Comparison of ENCODE assay signal across 10 cellular contexts in genomic region chr9:33329117-33329563, GRCh38. TPM values are rescaled to one million over a fixed set of nuclear protein-coding genes. Genes with fewer than 3 reads are reported as not detected.
DNase-seq lines count a peak whose midpoint lies in the region; ATAC-seq and TF ChIP-seq lines count a peak whose summit lies in the region.
"Had no signal": no experiment of that assay in that cellular context is flagged by ENCODE, and none has a peak within 500 bp of the region (broad histone marks: within the 10 kb centered on the region; RNA-seq: fewer than 3 reads in every experiment).

No MANE protein-coding gene starts in this region.

- no peaks in the 10 kb centered on the region for H3K79me2 ChIP-seq in neural progenitor cell (ENCODE audit: low read depth)

- no peak overlapping the region for H2AFZ ChIP-seq in neural progenitor cell (replicated peaks)

- TF ChIP-seq POLR2A in GM18505 (IDR thresholded peaks at IDR 0.05; ENCODE audit: borderline replicate concordance, extremely low read depth, insufficient read depth, insufficient read length): no peak

- H3K9me3 Mint-ChIP-seq in neural progenitor cell: no peaks in the 10 kb centered on the region

- no peak overlapping the region for H3K27ac Mint-ChIP-seq in neural progenitor cell
- H3K27ac Mint-ChIP-seq: activated naive CD8-positive, alpha-beta T cell had no signal

- H3K4me3 ChIP-seq in skeletal muscle tissue (ENCODE audit: low read length in 3 of 3): no peak overlapping the region
- no peak overlapping the region for H3K4me3 ChIP-seq in neural progenitor cell

- ATAC-seq in left cardiac atrium (peak; percentile 88 to 93), GM18505 (IDR thresholded peaks at IDR 0.05; ENCODE audit: unreplicated experiment) (no peak)

- peaks cover 10 to 14% (median 13%) of the 10 kb centered on the region in 3 donors for H3K4me1 ChIP-seq in skeletal muscle tissue (ENCODE audit: control insufficient read depth in 3 of 3, insufficient read depth in 3 of 3, low read length in 3 of 3)
- no peaks in the 10 kb centered on the region for H3K4me1 ChIP-seq in neural progenitor cell

- H3K9ac ChIP-seq in skeletal muscle tissue (ENCODE audit: low read depth in 1 of 3, low read length in 3 of 3) (no peak overlapping the region), neural progenitor cell (no peak overlapping the region)

- no peaks in the 10 kb centered on the region for H3K4me1 Mint-ChIP-seq in neural progenitor cell

- no peaks in the 10 kb centered on the region for H3K9me3 ChIP-seq in skeletal muscle tissue (ENCODE audit: control insufficient read depth in 3 of 3, low read length in 3 of 3)
- no peaks in the 10 kb centered on the region for H3K9me3 ChIP-seq in neural progenitor cell (ENCODE audit: low read depth)

- no peaks in the 10 kb centered on the region for H3K27me3 Mint-ChIP-seq in neural progenitor cell (ENCODE audit: insufficient read depth, low read depth)
- H3K27me3 Mint-ChIP-seq: activated naive CD8-positive, alpha-beta T cell had no signal

- no peak overlapping the region for H3K4me3 Mint-ChIP-seq in neural progenitor cell
- H3K4me3 Mint-ChIP-seq: activated naive CD8-positive, alpha-beta T cell had no signal

- H3K27ac ChIP-seq in skeletal muscle tissue (ENCODE audit: low read depth, low read length): peak overlapping the region; percentile 64
- H3K27ac ChIP-seq in substantia nigra (ENCODE audit: low read depth, low read length, poor library complexity, severe bottlenecking): no peak overlapping the region
- H3K27ac ChIP-seq in neural progenitor cell: no peak overlapping the region

- no peaks in the 10 kb centered on the region for H3F3A ChIP-seq in neural progenitor cell (ENCODE audit: low read depth)

- H3K27me3 ChIP-seq in skeletal muscle tissue (ENCODE audit: control insufficient read depth in 3 of 3, insufficient read depth in 3 of 3, low read length in 3 of 3) (no peaks in the 10 kb centered on the region), neural progenitor cell (no peaks in the 10 kb centered on the region)

- H3K36me3 Mint-ChIP-seq in neural progenitor cell: peaks cover 14% of the 10 kb centered on the region

- no peak for TF ChIP-seq CTCF in neural progenitor cell (IDR thresholded peaks at IDR 0.05)

- peaks cover 10 to 33% (median 32%) of the 10 kb centered on the region in 3 donors for H3K36me3 ChIP-seq in skeletal muscle tissue (ENCODE audit: control insufficient read depth in 3 of 3, insufficient read depth in 3 of 3, low read length in 3 of 3)
- H3K36me3 ChIP-seq in neural progenitor cell: no peaks in the 10 kb centered on the region

- H4K20me1 ChIP-seq in neural progenitor cell (ENCODE audit: low read depth): no peaks in the 10 kb centered on the region

- intact Hi-C loops in left cardiac atrium (cut with DNase I): no loop called here

- DNase-seq in HCEC 1CT (peak; percentile 94), amniotic epithelial cell (ENCODE audit: low read depth) (peak; percentile 93), left cardiac atrium (peak; percentile 23), substantia nigra (lab: John Stamatoyannopoulos, UW) (no peak), neural progenitor cell (ENCODE audit: low spot score) (no peak)
- DNase-seq in central memory CD4-positive, alpha-beta T cell: no peak
- DNase-seq: nucleus accumbens had no signal

- no peak overlapping the region for H3K4me2 ChIP-seq in neural progenitor cell

RNA-seq across cellular contexts. Expression of gene NFX1, which starts 38.8 kb away (rescaled TPM):
- total RNA-seq in left cardiac atrium (10 to 100 TPM; 23.0 to 35.4 TPM), skeletal muscle tissue (15.1 TPM), neural progenitor cell (ENCODE audit: low replicate concordance) (13.0 and 14.6 TPM in 2 replicates)

Comparison
In these comparisons a context has a peak if more than half of its experiments do, and no peak if none do; other contexts are left out.
1. DNase-seq: peak in HCEC 1CT (single experiment), amniotic epithelial cell (single experiment) and left cardiac atrium (single experiment); none in substantia nigra (0 of 49), central memory CD4-positive, alpha-beta T cell (single experiment) and neural progenitor cell (single experiment).